14 cellular contexts compared by ENCODE assay signal in the genomic region with DNA sequence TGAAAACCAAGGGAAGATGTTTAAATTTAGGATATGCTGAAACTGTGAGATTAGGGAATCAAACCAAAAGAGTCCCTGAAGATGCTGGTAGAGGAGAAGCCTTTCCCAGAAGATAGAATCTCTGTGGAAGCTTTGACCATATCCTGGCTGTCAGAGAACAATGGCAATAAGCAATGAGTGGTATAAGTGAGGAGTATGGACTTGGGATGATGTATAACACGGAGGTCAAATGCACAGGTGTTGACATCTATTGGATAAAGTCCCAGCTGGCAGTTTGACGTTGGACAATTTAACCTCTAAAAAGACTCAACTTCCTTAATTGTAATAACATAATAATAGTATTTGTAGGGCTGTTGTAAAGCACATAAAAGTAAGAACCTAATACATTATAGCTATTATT.
"Had no signal": no experiment of that assay in that cellular context is flagged by ENCODE, and none has a peak within 500 bp of the region (broad histone marks: within the 10 kb centered on the region; RNA-seq: fewer than 3 reads in every experiment).

No MANE protein-coding gene starts in this region.

- H3K27me3 Mint-ChIP-seq: naive B cell had no signal

- H3K36me3 Mint-ChIP-seq: naive B cell had no signal

- H3K4me1 Mint-ChIP-seq: naive B cell, nephron progenitor cell had no signal

- H3K4me3 Mint-ChIP-seq: naive B cell, nephron progenitor cell had no signal

- H3K27ac Mint-ChIP-seq: naive B cell, nephron progenitor cell had no signal

- DNase-seq: erythroblast; foreskin melanocyte; heart left ventricle; hippocampal formation; left colon; left ventricle myocardium superior; mesendoderm; naive B cell; nephron progenitor cell; psoas muscle; spleen; stimulated activated naive CD4-positive, alpha-beta T cell treated with Interleukin-2 at 50 U/mL for 16 hours; trophoblast cell had no signal

- ATAC-seq: heart left ventricle, left colon, left ventricle myocardium superior, psoas muscle, sciatic nerve had no signal

- H3K9me3 Mint-ChIP-seq: nephron progenitor cell had no signal
